ENCODE assay signal across 1 cellular context in the genomic region with DNA sequence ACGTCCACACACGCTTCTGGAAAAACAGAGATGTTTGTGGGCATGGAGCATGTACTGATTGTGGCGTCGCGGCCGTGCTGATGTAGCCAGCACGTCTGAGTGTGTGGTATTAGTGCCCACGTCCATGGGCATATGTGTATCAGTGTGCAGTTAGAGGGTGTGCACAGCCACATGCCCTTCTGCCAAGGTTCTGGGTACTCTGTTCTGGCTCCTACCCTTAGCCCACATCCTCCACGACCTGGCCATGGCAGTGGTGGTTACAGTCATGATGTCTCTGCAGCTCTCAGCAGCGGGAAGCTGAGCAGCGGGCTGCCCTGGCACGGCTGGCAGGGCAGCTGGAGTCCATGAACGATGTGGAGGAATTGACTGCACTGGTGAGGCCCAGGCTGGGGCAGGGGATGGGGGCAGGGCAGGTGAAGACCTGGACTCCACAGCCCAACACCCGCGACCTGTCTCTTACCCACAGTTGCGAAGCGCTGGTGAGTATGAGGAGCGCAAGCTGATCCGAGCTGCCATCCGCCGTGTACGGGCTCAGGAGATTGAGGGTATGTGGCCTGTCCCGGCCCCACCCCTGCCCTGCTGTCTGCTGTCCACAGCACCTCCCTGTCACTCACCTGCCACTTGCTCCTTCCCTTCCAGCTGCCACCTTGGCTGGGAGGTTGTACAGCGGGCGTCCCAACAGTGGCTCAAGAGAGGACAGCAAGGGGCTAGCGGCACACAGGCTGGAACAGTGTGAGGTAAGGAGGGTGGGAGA.
TF ChIP-seq lines count a peak whose summit lies in the region.

No MANE protein-coding gene starts in this region.

TF ChIP-seq in IMR-90, 13 proteins besides CTCF, POLR2A, EP300 and RAD21:
- TF ChIP-seq MAFK (IDR thresholded peaks at IDR 0.05; ENCODE audit: low read depth, low read length), result no peak
- no peak for TF ChIP-seq RFX5 (IDR thresholded peaks at IDR 0.05; ENCODE audit: low read depth, low read length)
- no peak for TF ChIP-seq MXI1 (IDR thresholded peaks at IDR 0.05; ENCODE audit: borderline replicate concordance, low read depth, low read length)
- TF ChIP-seq CHD1 (IDR thresholded peaks at IDR 0.05; ENCODE audit: low read depth, low read length), result no peak
- TF ChIP-seq FOS (IDR thresholded peaks at IDR 0.05; ENCODE audit: low read depth, low read length), result no peak
- TF ChIP-seq, protein P1, sequence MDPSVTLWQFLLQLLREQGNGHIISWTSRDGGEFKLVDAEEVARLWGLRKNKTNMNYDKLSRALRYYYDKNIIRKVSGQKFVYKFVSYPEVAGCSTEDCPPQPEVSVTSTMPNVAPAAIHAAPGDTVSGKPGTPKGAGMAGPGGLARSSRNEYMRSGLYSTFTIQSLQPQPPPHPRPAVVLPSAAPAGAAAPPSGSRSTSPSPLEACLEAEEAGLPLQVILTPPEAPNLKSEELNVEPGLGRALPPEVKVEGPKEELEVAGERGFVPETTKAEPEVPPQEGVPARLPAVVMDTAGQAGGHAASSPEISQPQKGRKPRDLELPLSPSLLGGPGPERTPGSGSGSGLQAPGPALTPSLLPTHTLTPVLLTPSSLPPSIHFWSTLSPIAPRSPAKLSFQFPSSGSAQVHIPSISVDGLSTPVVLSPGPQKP (IDR thresholded peaks at IDR 0.05; ENCODE audit: borderline replicate concordance, low read depth, low read length), result no peak
- no peak for TF ChIP-seq RCOR1 (IDR thresholded peaks at IDR 0.05; ENCODE audit: insufficient replicate concordance, low read length)
- TF ChIP-seq, protein P2, sequence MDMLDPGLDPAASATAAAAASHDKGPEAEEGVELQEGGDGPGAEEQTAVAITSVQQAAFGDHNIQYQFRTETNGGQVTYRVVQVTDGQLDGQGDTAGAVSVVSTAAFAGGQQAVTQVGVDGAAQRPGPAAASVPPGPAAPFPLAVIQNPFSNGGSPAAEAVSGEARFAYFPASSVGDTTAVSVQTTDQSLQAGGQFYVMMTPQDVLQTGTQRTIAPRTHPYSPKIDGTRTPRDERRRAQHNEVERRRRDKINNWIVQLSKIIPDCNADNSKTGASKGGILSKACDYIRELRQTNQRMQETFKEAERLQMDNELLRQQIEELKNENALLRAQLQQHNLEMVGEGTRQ (IDR thresholded peaks at IDR 0.05; ENCODE audit: low read depth, low read length), result no peak
- TF ChIP-seq CEBPB (IDR thresholded peaks at IDR 0.05; ENCODE audit: low read depth, low read length), result no peak
- no peak for TF ChIP-seq SMC3 (IDR thresholded peaks at IDR 0.05; ENCODE audit: low read depth, low read length)
- TF ChIP-seq MAZ (IDR thresholded peaks at IDR 0.05; ENCODE audit: borderline replicate concordance, low read depth, low read length), result no peak
- no peak for TF ChIP-seq BHLHE40 (IDR thresholded peaks at IDR 0.05; ENCODE audit: low read depth, low read length)
- no peak for TF ChIP-seq NFE2L2 (IDR thresholded peaks at IDR 0.05; ENCODE audit: low read depth, low read length)
TF ChIP-seq in IMR-90: peak in this region for 0.
